1 cellular context compared by ENCODE assay signal in the genomic region with DNA sequence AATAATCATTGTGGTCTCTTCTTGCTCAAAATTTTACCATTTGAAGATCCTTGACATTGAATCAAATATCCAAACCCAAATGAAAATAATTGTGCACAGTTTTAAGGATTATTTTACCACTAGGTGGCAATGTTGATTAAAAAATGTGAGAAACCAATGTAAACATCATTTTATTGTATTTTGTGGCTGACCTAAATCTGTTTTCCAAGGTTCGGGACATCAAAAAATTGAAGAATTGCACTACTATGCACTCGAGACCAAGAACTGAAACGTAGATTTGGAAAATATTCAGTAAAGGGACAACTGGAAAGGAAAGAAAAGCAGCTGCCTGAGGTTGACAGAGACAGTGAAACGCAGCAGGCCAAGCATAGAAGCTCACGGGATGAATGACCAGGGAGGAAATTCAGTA.
TF ChIP-seq lines count a peak whose summit lies in the region.

No MANE protein-coding gene starts in this region.

TF ChIP-seq in K562, 482 proteins besides CTCF, POLR2A, EP300 and RAD21 (continued from another document):
- 0 out of 2 replicates have a peak, but pooled peaks have one; percentile 27 for TF ChIP-seq SMC3 (conservative IDR thresholded peaks at IDR 0.05; ENCODE audit: insufficient read depth, low read depth, low read length)
